ENCODE assay signal across 20 cellular contexts in the genomic region with DNA sequence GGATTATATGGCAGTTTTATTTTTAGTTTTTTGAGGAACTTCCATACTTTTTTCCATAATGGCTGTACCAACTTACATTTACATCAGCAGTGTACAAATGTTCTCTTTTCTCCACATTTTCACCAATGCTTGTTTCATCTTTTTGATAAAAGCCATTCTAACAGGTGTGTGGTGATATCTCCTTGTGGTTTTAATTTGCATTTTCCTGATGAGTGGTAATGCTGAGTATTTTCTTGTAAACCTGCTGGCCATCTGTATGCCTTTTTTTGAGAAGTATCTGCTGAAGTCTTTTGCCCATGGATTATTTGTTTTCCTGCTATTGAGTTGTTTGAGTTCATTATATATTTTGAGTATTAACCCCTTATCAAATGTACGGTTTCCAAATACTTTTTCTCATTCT.
"Had no signal": no experiment of that assay in that cellular context is flagged by ENCODE, and none has a peak within 500 bp of the region (broad histone marks: within the 10 kb centered on the region; RNA-seq: fewer than 3 reads in every experiment).

No MANE protein-coding gene starts in this region.

- ATAC-seq: activated CD8-positive, alpha-beta T cell treated with anti-CD3 and anti-CD28 coated beads for 36 hours; activated naive CD4-positive, alpha-beta T cell treated with anti-CD3 and anti-CD28 coated beads, Interleukin-2, amount 50 U/mL, for 72 hours; body of pancreas had no signal

- H3K36me3 ChIP-seq: adrenal gland, breast epithelium had no signal

- H3K4me3 ChIP-seq: adrenal gland, body of pancreas, breast epithelium, coronary artery had no signal

- H3K4me1 ChIP-seq: adrenal gland, body of pancreas, breast epithelium had no signal

- H3K27ac ChIP-seq: adrenal gland, body of pancreas, breast epithelium, coronary artery had no signal

- DNase-seq: activated CD4-positive, alpha-beta T cell treated with anti-CD3 and anti-CD28 coated beads, Interleukin-2, amount 10 ng/mL, durations not matched to agents 24 days and 14 days; activated CD4-positive, alpha-beta T cell treated with anti-CD3 and anti-CD28 coated beads, Interleukin-2, amount 50 U/mL, for 4 hours; activated CD8-positive, alpha-beta T cell treated with anti-CD3 and anti-CD28 coated beads for 36 hours; activated gamma-delta T cell treated with Interleukin-2 at 50 U/mL for 16 hours; activated naive CD4-positive, alpha-beta T cell treated with anti-CD3 and anti-CD28 coated beads for 36 hours; activated T-cell treated with anti-CD3 and anti-CD28 coated beads, Interleukin-2, amount 50 U/mL, for 1 hour; adrenal gland; body of pancreas; NCI-H1105; NCI-H1417 treated with DMSO at 0.1 percent for 48 hours; NCI-H1694; NCI-H2029; NCI-H510A; NCI-H526; NCI-H748 treated with DMSO at 0.1 percent for 48 hours; OCI-M1; Right ventricle myocardium superior had no signal
